13 cellular contexts compared by ENCODE assay signal in the genomic region with DNA sequence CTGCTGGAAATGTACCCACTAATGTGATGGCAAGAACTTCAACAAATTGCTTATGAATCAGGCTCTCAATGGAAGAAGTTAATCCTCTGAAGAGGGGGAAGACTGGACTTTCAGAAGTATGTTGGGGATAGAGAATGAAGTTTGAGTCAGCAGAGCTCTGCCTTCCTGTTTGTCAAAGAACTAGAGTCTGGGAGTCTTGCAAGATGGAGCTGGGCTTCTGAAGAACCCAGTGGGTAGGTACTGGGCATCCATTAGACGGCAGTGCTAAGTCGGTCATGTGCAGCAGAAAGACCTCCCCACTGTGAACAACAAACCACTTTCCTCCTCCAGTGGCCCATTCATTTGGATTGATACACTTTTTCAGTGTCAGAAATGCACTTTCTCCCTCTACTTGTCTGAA.
"Had no signal": no experiment of that assay in that cellular context is flagged by ENCODE, and none has a peak within 500 bp of the region (broad histone marks: within the 10 kb centered on the region; RNA-seq: fewer than 3 reads in every experiment).

No MANE protein-coding gene starts in this region.

- H3K4me2 ChIP-seq: smooth muscle cell had no signal

- H3K4me3 ChIP-seq: esophagus muscularis mucosa, lung, smooth muscle cell had no signal

- H3K27me3 ChIP-seq: esophagus muscularis mucosa had no signal

- DNase-seq: activated CD4-positive, alpha-beta T cell treated with anti-CD3 and anti-CD28 coated beads for 4 hours; activated naive CD8-positive, alpha-beta T cell treated with anti-CD3 and anti-CD28 coated beads, Interleukin-2, amount 10 ng/mL, durations not matched to agents 7 days and 5 days; glutamatergic neuron; midbrain; naive B cell; right cardiac atrium; SIG-M5 had no signal

- ATAC-seq: stimulated activated memory B cell treated with anti-CD40 and anti-IgM and Interleukin-4, amounts not matched to agents 10 μg/mL and 1 μg/mL and 100 μg/mL, for 72 hours had no signal

- FAIRE-seq: astrocyte had no signal

- H3K9me3 ChIP-seq: esophagus muscularis mucosa had no signal

- H3K9me3 Mint-ChIP-seq: activated naive CD8-positive, alpha-beta T cell treated with anti-CD3 and anti-CD28 coated beads, Interleukin-2, amount 10 ng/mL, durations not matched to agents 7 days and 5 days; naive B cell; stimulated activated memory B cell treated with anti-CD40 and anti-IgM and Interleukin-4, amounts not matched to agents 10 μg/mL and 1 μg/mL and 100 μg/mL, for 72 hours had no signal

- H3K4me3 Mint-ChIP-seq: activated naive CD8-positive, alpha-beta T cell treated with anti-CD3 and anti-CD28 coated beads, Interleukin-2, amount 10 ng/mL, durations not matched to agents 7 days and 5 days; naive B cell; stimulated activated memory B cell treated with anti-CD40 and anti-IgM and Interleukin-4, amounts not matched to agents 10 μg/mL and 1 μg/mL and 100 μg/mL, for 72 hours had no signal

- H3K27ac Mint-ChIP-seq: progenitor cell of endocrine pancreas; stimulated activated memory B cell treated with anti-CD40 and anti-IgM and Interleukin-4, amounts not matched to agents 10 μg/mL and 1 μg/mL and 100 μg/mL, for 72 hours had no signal

- H3K27me3 Mint-ChIP-seq: activated naive CD8-positive, alpha-beta T cell treated with anti-CD3 and anti-CD28 coated beads, Interleukin-2, amount 10 ng/mL, durations not matched to agents 7 days and 5 days; naive B cell; progenitor cell of endocrine pancreas; stimulated activated memory B cell treated with anti-CD40 and anti-IgM and Interleukin-4, amounts not matched to agents 10 μg/mL and 1 μg/mL and 100 μg/mL, for 72 hours had no signal

- H3K27ac ChIP-seq: esophagus muscularis mucosa had no signal
